20 cellular contexts compared by ENCODE assay signal in the genomic region with DNA sequence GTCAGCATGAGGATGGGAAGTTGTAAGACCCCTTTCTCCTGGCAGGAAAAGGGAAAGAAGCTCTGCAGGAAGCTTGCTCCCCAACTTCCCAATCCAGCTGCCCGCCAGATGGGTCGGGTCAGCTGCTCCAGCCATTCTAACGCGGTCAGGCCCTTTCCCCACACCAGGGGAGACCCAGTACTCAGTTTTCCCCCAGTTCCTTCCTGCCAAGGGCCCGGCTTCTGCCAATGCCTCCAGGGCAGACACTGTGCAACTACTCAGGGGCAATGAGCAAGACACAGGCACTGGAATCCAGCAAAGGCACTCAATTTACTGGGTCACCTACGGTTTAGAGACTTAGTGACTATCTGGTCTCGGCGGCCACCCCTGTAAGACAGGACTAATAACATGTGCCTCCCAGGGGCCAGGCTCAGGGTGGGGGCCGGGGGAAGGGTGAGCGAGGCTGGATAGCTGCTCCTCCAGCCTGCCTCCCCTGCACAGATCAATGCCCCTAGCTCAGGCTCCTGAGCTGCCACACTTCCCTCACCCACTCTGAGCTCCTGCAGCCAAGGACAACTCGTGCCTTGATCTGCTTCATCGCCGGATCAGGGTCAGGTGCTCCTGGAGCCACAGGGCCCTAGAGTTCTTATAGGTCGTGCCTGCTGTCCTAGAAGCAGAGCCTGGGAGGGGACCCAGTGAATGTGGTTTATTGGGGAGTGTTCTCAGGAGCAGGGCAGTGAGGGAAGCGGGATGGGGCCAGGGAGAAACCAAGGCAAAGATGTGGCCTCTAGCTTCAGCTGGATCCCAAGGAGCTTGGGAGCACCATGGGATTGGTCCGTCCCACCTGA.
"Had no signal": no experiment of that assay in that cellular context is flagged by ENCODE, and none has a peak within 500 bp of the region (broad histone marks: within the 10 kb centered on the region; RNA-seq: fewer than 3 reads in every experiment).

No MANE protein-coding gene starts in this region.

- H3K9me3 ChIP-seq: colonic mucosa, left lung, SK-N-SH had no signal

- H3K9ac ChIP-seq: parathyroid adenoma, SK-N-SH had no signal

- H3K4me3 ChIP-seq: cardiac muscle cell, colonic mucosa, left lung had no signal

- H3K36me3 ChIP-seq: cardiac muscle cell, colonic mucosa, left lung had no signal

- H3K27me3 Mint-ChIP-seq: type B pancreatic cell had no signal

- FAIRE-seq: kidney had no signal

- ATAC-seq: activated CD8-positive, alpha-beta memory T cell treated with anti-CD3 and anti-CD28 coated beads, Interleukin-2, amount 10 ng/mL, durations not matched to agents 7 days and 5 days; left lung; stimulated activated naive B cell treated with anti-CD40 and anti-IgM and Interleukin-4, amounts not matched to agents 10 μg/mL and 1 μg/mL and 100 μg/mL, for 72 hours had no signal

- H3K27me3 ChIP-seq: cardiac muscle cell, colonic mucosa, left lung had no signal

- H3K79me2 ChIP-seq: parathyroid adenoma had no signal

- H3K9me3 Mint-ChIP-seq: activated naive CD4-positive, alpha-beta T cell treated with anti-CD3 and anti-CD28 coated beads for 36 hours; activated T-helper 2 cell treated with anti-CD3 and anti-CD28 coated beads, Interferon-gamma antibody, Interleukin-2, Interleukin-4, amounts not matched to agents 10 μg/mL and 5 μg/mL and 100 μg/mL, durations not matched to agents 14 hours and 24 hours and 36 hours; stimulated activated naive B cell treated with anti-CD40 and anti-IgM and Interleukin-4, amounts not matched to agents 10 μg/mL and 1 μg/mL and 100 μg/mL, for 72 hours; type B pancreatic cell had no signal

- H3K4me2 ChIP-seq: SK-N-SH had no signal

- DNase-seq: activated CD4-positive, alpha-beta T cell treated with anti-CD3 and anti-CD28 coated beads for 1 hour; activated CD4-positive, alpha-beta T cell treated with anti-CD3 and anti-CD28 coated beads, Interleukin-2, amount 50 U/mL, for 48 hours; activated CD8-positive, alpha-beta memory T cell treated with anti-CD3 and anti-CD28 coated beads, Interleukin-2, amount 10 ng/mL, durations not matched to agents 7 days and 5 days; activated naive CD4-positive, alpha-beta T cell treated with anti-CD3 and anti-CD28 coated beads for 36 hours; activated T-cell treated with anti-CD3 and anti-CD28 coated beads, Interleukin-2, amount 50 U/mL, for 1 hour; colonic mucosa; effector CD8-positive, alpha-beta T cell; foreskin fibroblast; kidney; mesendoderm; stimulated activated CD4-positive, alpha-beta T cell treated with anti-CD3 and anti-CD28 coated beads, Interleukin-15, amount 100 ng/mL, for 24 hours; stimulated activated CD4-positive, alpha-beta T cell treated with anti-CD3 and anti-CD28 coated beads, Interleukin-4, amount 100 ng/mL, for 1 hour; stimulated activated naive B cell treated with anti-CD40 and anti-IgM and Interleukin-4, amounts not matched to agents 10 μg/mL and 1 μg/mL and 100 μg/mL, for 72 hours; T-helper 1 cell had no signal

- H3K36me3 Mint-ChIP-seq: activated CD8-positive, alpha-beta memory T cell treated with anti-CD3 and anti-CD28 coated beads, Interleukin-2, amount 10 ng/mL, durations not matched to agents 7 days and 5 days; type B pancreatic cell had no signal

- H3K4me3 Mint-ChIP-seq: activated CD8-positive, alpha-beta memory T cell treated with anti-CD3 and anti-CD28 coated beads, Interleukin-2, amount 10 ng/mL, durations not matched to agents 7 days and 5 days; activated naive CD4-positive, alpha-beta T cell treated with anti-CD3 and anti-CD28 coated beads for 36 hours; stimulated activated naive B cell treated with anti-CD40 and anti-IgM and Interleukin-4, amounts not matched to agents 10 μg/mL and 1 μg/mL and 100 μg/mL, for 72 hours; type B pancreatic cell had no signal

- H3K4me1 ChIP-seq: colonic mucosa, parathyroid adenoma had no signal

- H3K27ac Mint-ChIP-seq: activated CD8-positive, alpha-beta memory T cell treated with anti-CD3 and anti-CD28 coated beads, Interleukin-2, amount 10 ng/mL, durations not matched to agents 7 days and 5 days; activated T-helper 2 cell treated with anti-CD3 and anti-CD28 coated beads, Interferon-gamma antibody, Interleukin-2, Interleukin-4, amounts not matched to agents 10 μg/mL and 5 μg/mL and 100 μg/mL, durations not matched to agents 14 hours and 24 hours and 36 hours; stimulated activated naive B cell treated with anti-CD40 and anti-IgM and Interleukin-4, amounts not matched to agents 10 μg/mL and 1 μg/mL and 100 μg/mL, for 72 hours; type B pancreatic cell had no signal

- H3K27ac ChIP-seq: cardiac muscle cell, colonic mucosa, left lung, parathyroid adenoma had no signal

- H2AFZ ChIP-seq: parathyroid adenoma had no signal
